Comparison of ENCODE assay signal across 11 cellular contexts in genomic region chr17:61307905-61308886, GRCh38.
A peak's percentile ranks its signal among the peaks of the same experiment; 100 is the strongest.
DNase-seq lines count a peak whose midpoint lies in the region; ATAC-seq and TF ChIP-seq lines count a peak whose summit lies in the region.
"Had no signal": no experiment of that assay in that cellular context is flagged by ENCODE, and none has a peak within 500 bp of the region (broad histone marks: within the 10 kb centered on the region; RNA-seq: fewer than 3 reads in every experiment).

No MANE protein-coding gene starts in this region.

- no peaks in the 10 kb centered on the region for H4K20me1 ChIP-seq in OCI-LY7 (ENCODE audit: insufficient read depth, low read length)
- H4K20me1 ChIP-seq: BLaER1 had no signal

- 67% methylated on average over 11 of the region's 11 CpGs for WGBS in esophagus muscularis mucosa

- H3K4me1 ChIP-seq in esophagus muscularis mucosa (peaks cover under 1 to 51% (median 45%) of the 10 kb centered on the region in 4 donors), OCI-LY7 (ENCODE audit: insufficient read depth, low read length, poor library complexity, severe bottlenecking) (no peaks in the 10 kb centered on the region)
- H3K4me1 ChIP-seq: BLaER1 had no signal

- H3K36me3 ChIP-seq in esophagus muscularis mucosa (no peaks in the 10 kb centered on the region), OCI-LY7 (ENCODE audit: insufficient read depth, low read length) (no peaks in the 10 kb centered on the region)
- H3K36me3 ChIP-seq: BLaER1, cardiac muscle cell had no signal

- no peak for TF ChIP-seq POLR2A in esophagus muscularis mucosa (IDR thresholded peaks at IDR 0.05; ENCODE audit: low read depth)

- no peak for TF ChIP-seq EP300 in esophagus muscularis mucosa (IDR thresholded peaks at IDR 0.05)

- no peaks in the 10 kb centered on the region for H3K9me2 ChIP-seq in OCI-LY7 (ENCODE audit: insufficient read depth, low read length)

- no peak overlapping the region for H2AFZ ChIP-seq in OCI-LY7 (ENCODE audit: low read length)

- H3K27me3 ChIP-seq in AG04450 (ENCODE audit: control insufficient read depth, insufficient read depth, low read length) (no peaks in the 10 kb centered on the region), esophagus muscularis mucosa (no peaks in the 10 kb centered on the region)
- H3K27me3 ChIP-seq: BLaER1, cardiac muscle cell had no signal

- H3K9me3 ChIP-seq in AG04450 (ENCODE audit: control insufficient read depth, insufficient read depth, low read length) = no peaks in the 10 kb centered on the region
- H3K9me3 ChIP-seq in esophagus muscularis mucosa = no peaks in the 10 kb centered on the region
- H3K9me3 ChIP-seq in OCI-LY7 (ENCODE audit: low read length) = no peaks in the 10 kb centered on the region
- H3K9me3 ChIP-seq: BLaER1 had no signal

- H3K4me2 ChIP-seq in OCI-LY7 (ENCODE audit: low read length) = no peak overlapping the region
- H3K4me2 ChIP-seq: BLaER1 had no signal

- H3K4me3 ChIP-seq in AG04450 (ENCODE audit: low read depth, low read length) (no peak overlapping the region), esophagus muscularis mucosa (no peak overlapping the region), OCI-LY7 (ENCODE audit: low read depth, low read length, poor library complexity, severe bottlenecking) (no peak overlapping the region)
- H3K4me3 ChIP-seq: BLaER1, cardiac muscle cell had no signal

- POLR2A ChIA-PET in AG04450 (lab: Yijun Ruan, JAX) = interaction anchor here (0.7 to 2.6 kb wide), 23 partner anchors 8 to 336 kb away, joined by 3 to 17 read pairs (median 6); partner anchors contain the start of gene TBX2
- POLR2A ChIA-PET in OCI-LY7 (lab: Charles Lee) = interaction anchor here (1.1 kb wide), 1 partner anchor 11 kb away, joined by 3 read pairs; no protein-coding TSS in a partner anchor

- H3K27ac ChIP-seq in AG04450 (ENCODE audit: low read depth, low read length) (peak overlapping the region; percentile 99), esophagus muscularis mucosa (replicated peaks in 1 of 4) (peak overlapping the region; percentile 51 to 78 (median 68)), OCI-LY7 (ENCODE audit: low read depth, low read length, poor library complexity, severe bottlenecking) (no peak overlapping the region)
- H3K27ac ChIP-seq: BLaER1, cardiac muscle cell had no signal

- TF ChIP-seq CTCF in AG04450 (IDR thresholded peaks at IDR 0.05; ENCODE audit: low read depth, low read length) (peak; percentile 25; the same call in 1 of the 2 replicates), esophagus muscularis mucosa (IDR thresholded peaks at IDR 0.05) (no peak), OCI-LY7 (conservative IDR thresholded peaks at IDR 0.05; ENCODE audit: low read length) (no peak)

- intact Hi-C loops in esophagus muscularis mucosa (cut with DNase I) (no loop called here), OCI-LY7 (cut with micrococcal nuclease; ENCODE audit: unreplicated experiment) (no loop called here)

- DNase-seq in AG04450 (ENCODE audit: low read depth, low spot score) (peak; percentile 98), MV-4-11 (lab: John Stamatoyannopoulos, UW) (peak; percentile 31), esophagus muscularis mucosa (ENCODE audit: extremely low spot score) (no peak), myocyte (ENCODE audit: low read depth) (peak; percentile 76), NCI-H1417 treated with DMSO at 0.1 percent for 48 hours (lab: John Stamatoyannopoulos, UW) (no peak), OCI-LY7 (ENCODE audit: low spot score) (no peak), NCI-H774 (lab: John Stamatoyannopoulos, UW) (no peak)
- DNase-seq: hippocampal formation had no signal

- BruUV-seq in OCI-LY7 (replicated peaks; lab: Mats Ljungman, UMichigan) = no TSS peak

- no peak for ATAC-seq in GM18502 (IDR thresholded peaks at IDR 0.05; ENCODE audit: poor library complexity, unreplicated experiment)

- CTCF ChIA-PET in AG04450 (lab: Charles Lee) = interaction anchor here (0.5 to 1.8 kb wide), 13 partner anchors 10 to 336 kb away, joined by 3 to 5 read pairs (median 3); no protein-coding TSS in a partner anchor
- CTCF ChIA-PET in OCI-LY7 (lab: Charles Lee; ENCODE audit: unreplicated experiment) = no interaction called here

- H3K79me2 ChIP-seq in OCI-LY7 (ENCODE audit: insufficient read depth, low read depth, low read length) = no peaks in the 10 kb centered on the region

Comparison
In these comparisons a context has a peak if more than half of its experiments do, and no peak if none do; other contexts are left out.
1. DNase-seq: peak in AG04450 (single experiment), MV-4-11 (single experiment) and myocyte (single experiment); none in esophagus muscularis mucosa (single experiment), NCI-H1417 treated with DMSO at 0.1 percent for 48 hours (single experiment), OCI-LY7 (single experiment) and NCI-H774 (single experiment).